ENCODE assay signal across 9 cellular contexts in genomic region chr9:131738293-131738692, GRCh38. TPM values are rescaled to one million over a fixed set of nuclear protein-coding genes. Genes with fewer than 3 reads are reported as not detected.
A peak's percentile ranks its signal among the peaks of the same experiment; 100 is the strongest.
DNase-seq lines count a peak whose midpoint lies in the region; ATAC-seq, FAIRE-seq and TF ChIP-seq lines count a peak whose summit lies in the region.
"Had no signal": no experiment of that assay in that cellular context is flagged by ENCODE, and none has a peak within 500 bp of the region (broad histone marks: within the 10 kb centered on the region; RNA-seq: fewer than 3 reads in every experiment).

No MANE protein-coding gene starts in this region.

- H3K27ac ChIP-seq in kidney (ENCODE audit: low read depth in 2 of 2, low read length in 2 of 2) (peak overlapping the region; percentile 55 to 82), stomach smooth muscle (ENCODE audit: low read length) (no peak overlapping the region), neuronal stem cell (replicated peaks; ENCODE audit: low read length) (no peak overlapping the region)

- no peak for DNase-seq in activated CD4-positive, alpha-beta T cell treated with anti-CD3 and anti-CD28 coated beads, Interleukin-2, amount 10 ng/mL, durations not matched to agents 7 days and 5 days
- DNase-seq in activated CD4-positive, alpha-beta T cell treated with anti-CD3 and anti-CD28 coated beads for 4 hours, result no peak
- DNase-seq in activated T-helper 1 cell treated with anti-CD3 and anti-CD28 coated beads, Interleukin-12 subunit alpha, Interleukin-12 subunit beta, Interleukin-2, Interleukin-4 antibody, amounts not matched to agents 30 ng/mL and 10 ng/mL and 1 ng/mL, durations not matched to agents 14 hours and 24 hours and 36 hours (ENCODE audit: low spot score), result no peak
- DNase-seq in kidney (no peak), neuronal stem cell (ENCODE audit: low spot score) (no peak), NCI-H524 (lab: John Stamatoyannopoulos, UW) (no peak)
- DNase-seq: central memory CD4-positive, alpha-beta T cell had no signal

- peak overlapping the region; percentile 68 to 91 for H3K9ac ChIP-seq in kidney (ENCODE audit: low read length in 2 of 2)
- H3K9ac ChIP-seq in stomach smooth muscle (ENCODE audit: low read length in 2 of 2), result no peak overlapping the region
- H3K9ac ChIP-seq in neuronal stem cell (ENCODE audit: low read depth, low read length, poor library complexity), result no peak overlapping the region

- H2BK15ac ChIP-seq in neuronal stem cell (ENCODE audit: low read length), result no peak overlapping the region

- H2BK120ac ChIP-seq in neuronal stem cell (ENCODE audit: low read depth, low read length), result no peak overlapping the region

- TF ChIP-seq CTCF in kidney (IDR thresholded peaks at IDR 0.05; ENCODE audit: borderline replicate concordance, extremely low read depth, insufficient read depth), result no peak

- H2AFZ ChIP-seq in neuronal stem cell (ENCODE audit: low read length), result no peak overlapping the region

- POLR2A ChIA-PET in activated CD4-positive, alpha-beta T cell treated with anti-CD3 and anti-CD28 coated beads, Interleukin-2, amount 10 ng/mL, durations not matched to agents 7 days and 5 days (lab: Charles Lee), result no interaction called here

- no peak overlapping the region for H3K14ac ChIP-seq in neuronal stem cell (ENCODE audit: low read length)

- peaks cover 36% of the 10 kb centered on the region for H3K36me3 Mint-ChIP-seq in activated CD4-positive, alpha-beta T cell treated with anti-CD3 and anti-CD28 coated beads, Interleukin-2, amount 10 ng/mL, durations not matched to agents 7 days and 5 days (ENCODE audit: low read depth)
- peaks cover 27% of the 10 kb centered on the region for H3K36me3 Mint-ChIP-seq in activated T-helper 1 cell treated with anti-CD3 and anti-CD28 coated beads, Interleukin-12 subunit alpha, Interleukin-12 subunit beta, Interleukin-2, Interleukin-4 antibody, amounts not matched to agents 30 ng/mL and 10 ng/mL and 1 ng/mL, durations not matched to agents 14 hours and 24 hours and 36 hours (ENCODE audit: low read depth)

- no peak overlapping the region for H4K91ac ChIP-seq in neuronal stem cell (ENCODE audit: low read depth, low read length, poor library complexity)

- WGBS in neuronal stem cell (ENCODE audit: extremely low coverage in 2 of 2, insufficient read length in 2 of 2, insufficient replicate concordance in 1 of 2), 2 donors, result no CpG with 5 or more reads among the region's 6 CpGs

- FAIRE-seq in kidney (lab: Jason Lieb, UNC), result no peak

- H3K4ac ChIP-seq in neuronal stem cell (ENCODE audit: low read length), result no peak overlapping the region

- intact Hi-C loops in activated T-helper 1 cell treated with anti-CD3 and anti-CD28 coated beads, Interleukin-12 subunit alpha, Interleukin-12 subunit beta, Interleukin-2, Interleukin-4 antibody, amounts not matched to agents 30 ng/mL and 10 ng/mL and 1 ng/mL, durations not matched to agents 14 hours and 24 hours and 36 hours (cut with micrococcal nuclease), result loop anchor here (5.0 kb wide), 1 partner anchor 36 kb away; no protein-coding TSS in a partner anchor
- intact Hi-C loops in kidney (cut with DNase I), result loop anchor here (10.0 kb wide), 1 partner anchor 93 kb away; no protein-coding TSS in a partner anchor

- H3K27me3 ChIP-seq in stomach smooth muscle (ENCODE audit: control insufficient read depth in 1 of 2, insufficient read depth in 2 of 2, low read length in 2 of 2) (no peaks in the 10 kb centered on the region), neuronal stem cell (ENCODE audit: control insufficient read depth in 3 of 3, insufficient read depth in 3 of 3, low read depth in 1 of 3, low read length in 3 of 3) (no peaks in the 10 kb centered on the region)

- no peaks in the 10 kb centered on the region for H3K79me1 ChIP-seq in neuronal stem cell (ENCODE audit: low read depth, low read length)

- H3K36me3 ChIP-seq in kidney (ENCODE audit: control insufficient read depth in 1 of 2, insufficient read depth in 2 of 2, low read length in 2 of 2) (no peaks in the 10 kb centered on the region), stomach smooth muscle (ENCODE audit: control insufficient read depth in 2 of 2, insufficient read depth in 2 of 2, low read length in 2 of 2) (peaks cover 0 to 2% of the 10 kb centered on the region in 2 donors), neuronal stem cell (replicated peaks in 1 of 2; ENCODE audit: control insufficient read depth in 2 of 2, insufficient read depth in 2 of 2, low read length in 2 of 2) (peaks cover 0 to 21% of the 10 kb centered on the region in 2 donors)

- H3K4me3 ChIP-seq in kidney (ENCODE audit: low read length in 2 of 2) (peak overlapping the region; percentile 83 to 95), stomach smooth muscle (ENCODE audit: low read length in 2 of 2) (peak overlapping the region; percentile 73 to 82), neuronal stem cell (ENCODE audit: low read length in 2 of 2) (peak overlapping the region in 1 of 2 donors; percentile 60)

- H2AK5ac ChIP-seq in neuronal stem cell (ENCODE audit: low read depth, low read length), result no peak overlapping the region

- H3K27ac Mint-ChIP-seq in activated CD4-positive, alpha-beta T cell treated with anti-CD3 and anti-CD28 coated beads, Interleukin-2, amount 10 ng/mL, durations not matched to agents 7 days and 5 days, result peak overlapping the region; percentile 85
- peak overlapping the region; percentile 83 for H3K27ac Mint-ChIP-seq in activated T-helper 1 cell treated with anti-CD3 and anti-CD28 coated beads, Interleukin-12 subunit alpha, Interleukin-12 subunit beta, Interleukin-2, Interleukin-4 antibody, amounts not matched to agents 30 ng/mL and 10 ng/mL and 1 ng/mL, durations not matched to agents 14 hours and 24 hours and 36 hours

- no peak overlapping the region for H2BK12ac ChIP-seq in neuronal stem cell (ENCODE audit: low read length)

- peaks cover 39 to 46% of the 10 kb centered on the region in 2 donors for H3K4me1 ChIP-seq in kidney (ENCODE audit: control insufficient read depth in 1 of 2, insufficient read depth in 1 of 2, low read depth in 1 of 2, low read length in 2 of 2)
- peaks cover 34% of the 10 kb centered on the region for H3K4me1 ChIP-seq in stomach smooth muscle (ENCODE audit: control insufficient read depth, insufficient read depth, low read length)
- peaks cover 6 to 8% of the 10 kb centered on the region in 2 donors for H3K4me1 ChIP-seq in neuronal stem cell (ENCODE audit: control insufficient read depth in 2 of 2, insufficient read depth in 1 of 2, low read depth in 1 of 2, low read length in 2 of 2)

- no peak overlapping the region for H3K18ac ChIP-seq in neuronal stem cell (ENCODE audit: low read length)

- peak overlapping the region; percentile 84 for H3K4me3 Mint-ChIP-seq in activated CD4-positive, alpha-beta T cell treated with anti-CD3 and anti-CD28 coated beads, Interleukin-2, amount 10 ng/mL, durations not matched to agents 7 days and 5 days
- peak overlapping the region; percentile 92 for H3K4me3 Mint-ChIP-seq in activated T-helper 1 cell treated with anti-CD3 and anti-CD28 coated beads, Interleukin-12 subunit alpha, Interleukin-12 subunit beta, Interleukin-2, Interleukin-4 antibody, amounts not matched to agents 30 ng/mL and 10 ng/mL and 1 ng/mL, durations not matched to agents 14 hours and 24 hours and 36 hours

- no peaks in the 10 kb centered on the region for H3K27me3 Mint-ChIP-seq in activated CD4-positive, alpha-beta T cell treated with anti-CD3 and anti-CD28 coated beads, Interleukin-2, amount 10 ng/mL, durations not matched to agents 7 days and 5 days
- no peaks in the 10 kb centered on the region for H3K27me3 Mint-ChIP-seq in activated T-helper 1 cell treated with anti-CD3 and anti-CD28 coated beads, Interleukin-12 subunit alpha, Interleukin-12 subunit beta, Interleukin-2, Interleukin-4 antibody, amounts not matched to agents 30 ng/mL and 10 ng/mL and 1 ng/mL, durations not matched to agents 14 hours and 24 hours and 36 hours (ENCODE audit: insufficient read depth)

- H4K8ac ChIP-seq in neuronal stem cell (ENCODE audit: low read depth, low read length), result no peak overlapping the region

- H2BK5ac ChIP-seq in neuronal stem cell (ENCODE audit: low read length), result no peak overlapping the region

- no peak for ATAC-seq in HG03460 (IDR thresholded peaks at IDR 0.05; ENCODE audit: unreplicated experiment)

- H3K4me1 Mint-ChIP-seq in activated CD4-positive, alpha-beta T cell treated with anti-CD3 and anti-CD28 coated beads, Interleukin-2, amount 10 ng/mL, durations not matched to agents 7 days and 5 days, result peaks cover 61% of the 10 kb centered on the region
- H3K4me1 Mint-ChIP-seq in activated T-helper 1 cell treated with anti-CD3 and anti-CD28 coated beads, Interleukin-12 subunit alpha, Interleukin-12 subunit beta, Interleukin-2, Interleukin-4 antibody, amounts not matched to agents 30 ng/mL and 10 ng/mL and 1 ng/mL, durations not matched to agents 14 hours and 24 hours and 36 hours (ENCODE audit: low read depth), result peaks cover 62% of the 10 kb centered on the region

- H3K4me2 ChIP-seq in neuronal stem cell (ENCODE audit: insufficient read depth, low read length, poor library complexity, severe bottlenecking), result no peak overlapping the region

- CTCF ChIA-PET in activated CD4-positive, alpha-beta T cell treated with anti-CD3 and anti-CD28 coated beads, Interleukin-2, amount 10 ng/mL, durations not matched to agents 7 days and 5 days (lab: Charles Lee), result interaction anchor here (1.1 to 7.2 kb wide), 13 partner anchors 8 to 389 kb away, joined by 3 to 62 read pairs (median 5); no protein-coding TSS in a partner anchor

- H3K23ac ChIP-seq in neuronal stem cell (ENCODE audit: low read depth, low read length, poor library complexity), result no peak overlapping the region

- no peaks in the 10 kb centered on the region for H3K9me3 ChIP-seq in kidney (ENCODE audit: control insufficient read depth in 1 of 2, low read length in 2 of 2)
- H3K9me3 ChIP-seq in stomach smooth muscle (ENCODE audit: control insufficient read depth in 2 of 2, low read length in 2 of 2), result no peaks in the 10 kb centered on the region
- peaks cover 3 to 6% of the 10 kb centered on the region in 2 donors for H3K9me3 ChIP-seq in neuronal stem cell (replicated peaks in 1 of 2; ENCODE audit: control insufficient read depth in 2 of 2, insufficient read depth in 1 of 2, low read depth in 1 of 2, low read length in 2 of 2)

- H3K9me3 Mint-ChIP-seq in activated CD4-positive, alpha-beta T cell treated with anti-CD3 and anti-CD28 coated beads, Interleukin-2, amount 10 ng/mL, durations not matched to agents 7 days and 5 days, result no peaks in the 10 kb centered on the region
- H3K9me3 Mint-ChIP-seq in activated T-helper 1 cell treated with anti-CD3 and anti-CD28 coated beads, Interleukin-12 subunit alpha, Interleukin-12 subunit beta, Interleukin-2, Interleukin-4 antibody, amounts not matched to agents 30 ng/mL and 10 ng/mL and 1 ng/mL, durations not matched to agents 14 hours and 24 hours and 36 hours, result no peaks in the 10 kb centered on the region

RNA-seq across cellular contexts. Expression of gene RAPGEF1, which starts 1.6 kb away (rescaled TPM):
- 100 to 1,000 TPM; 128 to 129 TPM for total RNA-seq in activated CD4-positive, alpha-beta T cell treated with anti-CD3 and anti-CD28 coated beads, Interleukin-2, amount 10 ng/mL, durations not matched to agents 7 days and 5 days
- 168 and 172 TPM in 2 replicates for total RNA-seq in activated T-helper 1 cell treated with anti-CD3 and anti-CD28 coated beads, Interleukin-12 subunit alpha, Interleukin-12 subunit beta, Interleukin-2, Interleukin-4 antibody, amounts not matched to agents 30 ng/mL and 10 ng/mL and 1 ng/mL, durations not matched to agents 14 hours and 24 hours and 36 hours
- 79.7 TPM for total RNA-seq in kidney
- polyA plus RNA-seq in kidney (ENCODE audit: insufficient read depth, low read depth, low replicate concordance), result 15.5 TPM
- 34.5 TPM for polyA plus RNA-seq in neuronal stem cell (2013, experiment 1 of 2)
- polyA plus RNA-seq in neuronal stem cell (2013, experiment 2 of 2), result 33.7 TPM

Comparison
In these comparisons a context has a peak if more than half of its experiments do, and no peak if none do; other contexts are left out.
1. H3K27ac ChIP-seq: peak in kidney (2 of 2); none in stomach smooth muscle (single experiment) and neuronal stem cell (single experiment).
2. H3K9ac ChIP-seq: peak in kidney (2 of 2); none in stomach smooth muscle (0 of 2) and neuronal stem cell (single experiment).